Comparison of ENCODE assay signal across 1 cellular context in the genomic region with DNA sequence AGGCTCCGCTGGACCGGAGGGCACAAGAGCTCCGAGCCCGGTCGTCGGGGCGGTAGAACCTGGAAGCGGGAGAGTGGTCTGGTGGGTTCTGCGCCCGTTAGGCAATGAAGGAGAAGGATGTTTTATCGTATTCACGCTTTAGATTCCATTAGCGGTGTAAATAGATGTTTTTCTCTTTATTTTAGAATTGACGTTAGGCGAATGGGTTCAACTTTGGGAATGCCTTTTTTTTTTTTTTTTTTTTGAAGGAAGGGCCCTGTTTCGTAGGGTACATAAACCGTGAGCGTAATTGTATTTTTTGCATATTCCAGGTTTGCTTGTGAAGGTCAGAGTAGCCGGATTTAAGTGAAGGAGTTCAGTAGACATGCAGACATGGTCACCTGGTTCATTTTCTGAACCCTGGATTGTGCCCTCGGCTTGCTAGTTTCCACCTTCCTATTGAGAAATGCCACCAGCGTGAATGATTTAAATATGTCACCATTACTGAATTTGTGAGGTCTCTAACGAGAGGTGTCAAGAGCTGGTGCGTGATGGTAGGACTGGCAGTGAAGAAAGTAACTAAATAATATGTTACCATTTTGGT.
TF ChIP-seq lines count a peak whose summit lies in the region.

No MANE protein-coding gene starts in this region.

TF ChIP-seq in K562, 482 proteins besides CTCF, POLR2A, EP300 and RAD21:
- TF ChIP-seq ZBTB17 (CRISPR knock-in tag; IDR thresholded peaks at IDR 0.05) (0 out of 2 replicates have a peak, but pooled peaks have one; percentile 1), PURB (CRISPR knock-in tag; IDR thresholded peaks at IDR 0.05; ENCODE audit: low read depth) (no peak)
